ENCODE assay signal across 26 cellular contexts in the genomic region with DNA sequence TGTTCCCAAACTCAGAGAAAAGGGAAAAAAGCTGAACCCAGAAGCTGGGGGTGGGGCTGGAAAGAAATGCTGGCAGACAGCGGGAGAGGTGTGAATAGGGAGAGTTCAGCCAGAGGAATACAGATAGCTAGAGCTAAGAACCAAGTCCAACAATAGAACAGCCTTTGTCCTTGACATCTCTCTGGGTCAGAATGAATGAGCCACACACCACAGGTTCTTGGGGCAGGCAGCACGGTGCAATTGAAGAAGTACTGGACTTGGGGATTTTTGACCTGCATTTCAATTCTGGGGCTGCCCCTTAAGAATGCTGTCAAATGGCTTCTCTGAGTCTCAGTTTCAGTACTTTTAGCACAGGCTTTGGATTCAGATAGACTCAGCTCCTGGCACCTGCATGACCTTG. TPM values are rescaled to one million over a fixed set of nuclear protein-coding genes. Genes with fewer than 3 reads are reported as not detected.
DNase-seq lines count a peak whose midpoint lies in the region; ATAC-seq and TF ChIP-seq lines count a peak whose summit lies in the region.
"Had no signal": no experiment of that assay in that cellular context is flagged by ENCODE, and none has a peak within 500 bp of the region (broad histone marks: within the 10 kb centered on the region; RNA-seq: fewer than 3 reads in every experiment).

No MANE protein-coding gene starts in this region.

- H3K4me1 ChIP-seq in endodermal cell (ENCODE audit: control insufficient read depth, insufficient read depth, low read length), result peaks cover 13% of the 10 kb centered on the region

- TF ChIP-seq CTCF in GM12865 (IDR thresholded peaks at IDR 0.05; ENCODE audit: insufficient read depth, low read depth, low read length, missing control alignments) (no peak), endodermal cell (conservative IDR thresholded peaks at IDR 0.05) (no peak), nephron (IDR thresholded peaks at IDR 0.05; ENCODE audit: unreplicated experiment in 3 of 3) (no peak)

- peaks cover 36% of the 10 kb centered on the region for H3K4me1 Mint-ChIP-seq in endodermal cell
- H3K4me1 Mint-ChIP-seq in nephron, result peaks cover 18% of the 10 kb centered on the region
- peaks cover 19% of the 10 kb centered on the region for H3K4me1 Mint-ChIP-seq in activated CD4-positive, alpha-beta memory T cell treated with anti-CD3 and anti-CD28 coated beads, Interleukin-2, amount 10 ng/mL, durations not matched to agents 7 days and 5 days

- peaks cover 4% of the 10 kb centered on the region for H3K27me3 Mint-ChIP-seq in endodermal cell (ENCODE audit: insufficient read depth)
- H3K27me3 Mint-ChIP-seq in nephron (ENCODE audit: low read depth), result no peaks in the 10 kb centered on the region
- peaks cover 3% of the 10 kb centered on the region for H3K27me3 Mint-ChIP-seq in activated CD4-positive, alpha-beta memory T cell treated with anti-CD3 and anti-CD28 coated beads, Interleukin-2, amount 10 ng/mL, durations not matched to agents 7 days and 5 days

- POLR2A ChIA-PET in activated CD4-positive, alpha-beta memory T cell treated with anti-CD3 and anti-CD28 coated beads, Interleukin-2, amount 10 ng/mL, durations not matched to agents 7 days and 5 days (lab: Charles Lee), result interaction anchor here (1.4 to 1.6 kb wide), 2 partner anchors 11 to 23 kb away, joined by 3 read pairs; a partner anchor contains a TSS

- H3K4me3 Mint-ChIP-seq in endodermal cell (no peak overlapping the region), nephron (peak overlapping the region in 1 of 3 experiments; percentile 39)
- H3K4me3 Mint-ChIP-seq in activated CD4-positive, alpha-beta memory T cell treated with anti-CD3 and anti-CD28 coated beads, Interleukin-2, amount 10 ng/mL, durations not matched to agents 7 days and 5 days, result no peak overlapping the region
- H3K4me3 Mint-ChIP-seq: activated naive CD4-positive, alpha-beta T cell treated with anti-CD3 and anti-CD28 coated beads, Interleukin-2, amount 10 ng/mL, durations not matched to agents 7 days and 5 days; CD8-positive, alpha-beta T cell had no signal

- ATAC-seq in GM21786 (IDR thresholded peaks at IDR 0.05; ENCODE audit: unreplicated experiment), result peak; percentile 60
- no peak for ATAC-seq in GM21423 (IDR thresholded peaks at IDR 0.05; ENCODE audit: unreplicated experiment)
- ATAC-seq: CD8-positive, alpha-beta T cell had no signal

- no peak overlapping the region for H3K9ac ChIP-seq in endodermal cell (ENCODE audit: extremely low read depth, low read length, poor library complexity, severe bottlenecking)

- CTCF ChIA-PET in activated CD4-positive, alpha-beta memory T cell treated with anti-CD3 and anti-CD28 coated beads, Interleukin-2, amount 10 ng/mL, durations not matched to agents 7 days and 5 days (lab: Charles Lee), result interaction anchor here (0.6 kb wide), 1 partner anchor 453 kb away, joined by 4 read pairs; no protein-coding TSS in a partner anchor

- H3K27me3 ChIP-seq in endodermal cell (ENCODE audit: control insufficient read depth, insufficient read depth, low read length, poor library complexity, severe bottlenecking), result no peaks in the 10 kb centered on the region
- H3K27me3 ChIP-seq: stomach had no signal

- H3K27ac Mint-ChIP-seq in endodermal cell, result no peak overlapping the region
- H3K27ac Mint-ChIP-seq in nephron, result peak overlapping the region; percentile 44 to 91 (median 91)
- no peak overlapping the region for H3K27ac Mint-ChIP-seq in activated CD4-positive, alpha-beta memory T cell treated with anti-CD3 and anti-CD28 coated beads, Interleukin-2, amount 10 ng/mL, durations not matched to agents 7 days and 5 days
- H3K27ac Mint-ChIP-seq: activated naive CD4-positive, alpha-beta T cell treated with anti-CD3 and anti-CD28 coated beads, Interleukin-2, amount 10 ng/mL, durations not matched to agents 7 days and 5 days; CD8-positive, alpha-beta T cell; type B pancreatic cell had no signal

- DNase-seq in GM12865 (ENCODE audit: low read depth), result peak; percentile 48
- no peak for DNase-seq in endodermal cell
- no peak for DNase-seq in cerebellar cortex (ENCODE audit: low spot score)
- DNase-seq in activated CD4-positive, alpha-beta memory T cell treated with anti-CD3 and anti-CD28 coated beads, Interleukin-2, amount 10 ng/mL, durations not matched to agents 7 days and 5 days, result no peak
- DNase-seq in NCI-H1092 treated with DMSO at 0.1 percent for 48 hours (lab: John Stamatoyannopoulos, UW), result no peak
- DNase-seq: activated CD4-positive, alpha-beta T cell treated with anti-CD3 and anti-CD28 coated beads for 48 hours; activated naive CD4-positive, alpha-beta T cell treated with anti-CD3 and anti-CD28 coated beads, Interleukin-2, amount 10 ng/mL, durations not matched to agents 7 days and 5 days; CD8-positive, alpha-beta T cell; DMS53; midbrain; NCI-H1694 treated with DMSO at 0.1 percent for 48 hours; NCI-H446; NK-92 treated with Interleukin-12 subunit alpha and Interleukin-12 subunit beta, amount 100 ng/mL, for 24 hours; stimulated activated CD4-positive, alpha-beta T cell treated with anti-CD3 and anti-CD28 coated beads, Interleukin-15, amount 100 ng/mL, for 24 hours; stomach; SW 1271 had no signal

- H3K4me3 ChIP-seq in GM12865 (ENCODE audit: low read depth, low read length) (no peak overlapping the region), endodermal cell (ENCODE audit: low read length) (peak overlapping the region; percentile 11)
- H3K4me3 ChIP-seq: coronary artery, stomach had no signal

- 36 to 55% methylated on average over 2 of the region's 2 CpGs for WGBS in endodermal cell (ENCODE audit: insufficient coverage in 1 of 2, insufficient read length in 1 of 2), 2 experiments

- H3K9me3 Mint-ChIP-seq in endodermal cell (peaks cover 6% of the 10 kb centered on the region), nephron (peaks cover 12% of the 10 kb centered on the region)
- no peaks in the 10 kb centered on the region for H3K9me3 Mint-ChIP-seq in activated CD4-positive, alpha-beta memory T cell treated with anti-CD3 and anti-CD28 coated beads, Interleukin-2, amount 10 ng/mL, durations not matched to agents 7 days and 5 days
- H3K9me3 Mint-ChIP-seq: activated naive CD4-positive, alpha-beta T cell treated with anti-CD3 and anti-CD28 coated beads, Interleukin-2, amount 10 ng/mL, durations not matched to agents 7 days and 5 days had no signal

- H3K27ac ChIP-seq in endodermal cell (ENCODE audit: low read depth, low read length), result no peak overlapping the region
- H3K27ac ChIP-seq: coronary artery, neutrophil, RWPE1, stomach had no signal

- H3K36me3 ChIP-seq in endodermal cell (ENCODE audit: control insufficient read depth, insufficient read depth, low read length), result no peaks in the 10 kb centered on the region
- H3K36me3 ChIP-seq: neutrophil, stomach had no signal

- H3K9me3 ChIP-seq in endodermal cell (ENCODE audit: control insufficient read depth, low read length), result no peaks in the 10 kb centered on the region
- H3K9me3 ChIP-seq: neutrophil, stomach had no signal

- no peaks in the 10 kb centered on the region for H3K36me3 Mint-ChIP-seq in endodermal cell (ENCODE audit: low read depth)
- H3K36me3 Mint-ChIP-seq in nephron (ENCODE audit: low read depth), result no peaks in the 10 kb centered on the region
- no peaks in the 10 kb centered on the region for H3K36me3 Mint-ChIP-seq in activated CD4-positive, alpha-beta memory T cell treated with anti-CD3 and anti-CD28 coated beads, Interleukin-2, amount 10 ng/mL, durations not matched to agents 7 days and 5 days (ENCODE audit: low read depth)
- H3K36me3 Mint-ChIP-seq: activated naive CD4-positive, alpha-beta T cell treated with anti-CD3 and anti-CD28 coated beads, Interleukin-2, amount 10 ng/mL, durations not matched to agents 7 days and 5 days had no signal

RNA-seq across cellular contexts. Expression of a gene that starts 13.4 kb away (rescaled TPM):
- total RNA-seq in endodermal cell, result 10 to 100 TPM; 17.1 to 32.8 TPM
- 18.3 TPM for polyA plus RNA-seq in endodermal cell (2013, experiment 1 of 2)
- polyA plus RNA-seq in endodermal cell (2013, experiment 2 of 2), result 16.3 TPM
- 10 to 100 TPM; 15.1 to 17.8 TPM for total RNA-seq in activated CD4-positive, alpha-beta memory T cell treated with anti-CD3 and anti-CD28 coated beads, Interleukin-2, amount 10 ng/mL, durations not matched to agents 7 days and 5 days

RNA-seq across cellular contexts. Expression of a gene that starts 23.5 kb away (rescaled TPM):
- not detected for total RNA-seq in endodermal cell
- not detected for polyA plus RNA-seq in endodermal cell (2013, experiment 1 of 2)
- polyA plus RNA-seq in endodermal cell (2013, experiment 2 of 2), result not detected
- total RNA-seq in activated CD4-positive, alpha-beta memory T cell treated with anti-CD3 and anti-CD28 coated beads, Interleukin-2, amount 10 ng/mL, durations not matched to agents 7 days and 5 days, result under 1 TPM; 0.43 to 0.81 TPM
- total RNA-seq: endothelial cell of umbilical vein, M059J had no signal
- polyA plus RNA-seq: AG04450 had no signal

RNA-seq across cellular contexts. Expression of a gene that starts 51.1 kb away (rescaled TPM):
- total RNA-seq in endodermal cell, result 1 to 10 TPM; 5.7 to 7.2 TPM
- polyA plus RNA-seq in endodermal cell (2013, experiment 1 of 2), result 6.7 TPM
- polyA plus RNA-seq in endodermal cell (2013, experiment 2 of 2), result 5.6 TPM
- 10 to 100 TPM; 67.6 to 72.3 TPM for total RNA-seq in activated CD4-positive, alpha-beta memory T cell treated with anti-CD3 and anti-CD28 coated beads, Interleukin-2, amount 10 ng/mL, durations not matched to agents 7 days and 5 days

Comparison
In these comparisons a context has a peak if more than half of its experiments do, and no peak if none do; other contexts are left out.
1. H3K27ac Mint-ChIP-seq: peak in nephron (3 of 3); none in endodermal cell (single experiment) and activated CD4-positive, alpha-beta memory T cell treated with anti-CD3 and anti-CD28 coated beads, Interleukin-2, amount 10 ng/mL, durations not matched to agents 7 days and 5 days (single experiment).
2. RNA of a gene that starts 51.1 kb away (total RNA-seq): 67.6 to 72.3 TPM in activated CD4-positive, alpha-beta memory T cell treated with anti-CD3 and anti-CD28 coated beads, Interleukin-2, amount 10 ng/mL, durations not matched to agents 7 days and 5 days; 5.7 to 7.2 TPM in endodermal cell; every median in the first group is over 4 times any median in the second.